In the genomic region with DNA sequence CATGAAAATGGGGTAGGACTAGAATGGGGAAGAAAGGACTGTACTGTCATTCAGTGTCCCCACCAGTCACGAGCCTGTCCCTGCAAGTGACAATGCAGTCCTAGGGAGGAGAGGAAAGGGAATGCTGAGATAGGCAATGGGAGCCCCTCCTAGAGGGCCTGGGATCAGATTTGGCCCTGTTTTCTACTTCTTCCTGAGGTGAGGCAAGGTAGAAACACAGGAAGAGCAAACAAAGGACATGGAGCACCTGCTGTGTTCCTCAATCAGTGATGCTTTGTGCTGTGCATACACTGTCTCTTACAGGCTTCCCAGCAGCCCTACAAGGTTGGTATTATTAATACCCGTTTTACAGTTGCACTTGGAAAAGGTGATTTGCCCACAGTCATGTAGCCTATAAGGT, we compare ENCODE assay signal across 26 cellular contexts.
A peak's percentile ranks its signal among the peaks of the same experiment; 100 is the strongest.
DNase-seq lines count a peak whose midpoint lies in the region.
"Had no signal": no experiment of that assay in that cellular context is flagged by ENCODE, and none has a peak within 500 bp of the region (broad histone marks: within the 10 kb centered on the region; RNA-seq: fewer than 3 reads in every experiment).

No MANE protein-coding gene starts in this region.

- H3K4me3 ChIP-seq in iPS-18a (ENCODE audit: low read length), result no peak overlapping the region

- no peak overlapping the region for H3K9ac ChIP-seq in iPS-18a (ENCODE audit: low read length)

- peak; percentile 40 for DNase-seq in COLO668 (lab: John Stamatoyannopoulos, UW; ENCODE audit: unreplicated experiment)
- DNase-seq in DMS153 treated with DMSO at 0.1 percent for 48 hours (lab: John Stamatoyannopoulos, UW; ENCODE audit: unreplicated experiment), result peak; percentile 89
- peak; percentile 60 for DNase-seq in NCI-H748 (lab: John Stamatoyannopoulos, UW; ENCODE audit: unreplicated experiment)
- no peak for DNase-seq in activated gamma-delta T cell treated with Interleukin-2 at 50 U/mL for 16 hours
- DNase-seq in NCI-H510A treated with DMSO at 0.1 percent for 48 hours (lab: John Stamatoyannopoulos, UW), result no peak
- DNase-seq in GF-D8 (lab: John Stamatoyannopoulos, UW), result no peak
- DNase-seq in COLO829 (ENCODE audit: low spot score), result no peak
- DNase-seq: activated CD4-positive, alpha-beta T cell treated with anti-CD3 and anti-CD28 coated beads for 1 hour; activated T-cell treated with anti-CD3 and anti-CD28 coated beads, Interleukin-2, amount 50 U/mL, for 48 hours; aorta; DMS 273 treated with DMSO at 0.1 percent for 48 hours; HCEC 1CT; hippocampal formation; KG1; kidney glomerular epithelial cell; mesendoderm; MV-4-11; naive B cell; NCI-H1930; NCI-H526; occipital lobe; OCI-M1; SHP77 treated with DMSO at 0.1 percent for 48 hours; stimulated activated CD4-positive, alpha-beta T cell treated with anti-CD3 and anti-CD28 coated beads, Interleukin-2, amount 100 ng/mL, for 48 hours; stimulated activated naive B cell treated with anti-CD40 and anti-IgM and Interleukin-4, amounts not matched to agents 10 μg/mL and 1 μg/mL and 100 μg/mL, for 72 hours had no signal

- H3K27ac ChIP-seq in iPS-18a (ENCODE audit: low read length), result peak overlapping the region; percentile 34

- H3K4me1 ChIP-seq in iPS-18a (ENCODE audit: control insufficient read depth, low read depth, low read length), result peaks cover 13% of the 10 kb centered on the region

- no peaks in the 10 kb centered on the region for H3K27me3 ChIP-seq in iPS-18a (ENCODE audit: control insufficient read depth, insufficient read depth, low read length)

- H3K36me3 ChIP-seq in iPS-18a (ENCODE audit: control insufficient read depth, low read depth, low read length), result peaks cover 28% of the 10 kb centered on the region

- H3K9me3 ChIP-seq in iPS-18a (ENCODE audit: control insufficient read depth, low read depth, low read length), result no peaks in the 10 kb centered on the region

Comparison
In these comparisons a context has a peak if more than half of its experiments do, and no peak if none do; other contexts are left out.
1. DNase-seq: peak in COLO668 (single experiment), DMS153 treated with DMSO at 0.1 percent for 48 hours (single experiment) and NCI-H748 (single experiment); none in activated gamma-delta T cell treated with Interleukin-2 at 50 U/mL for 16 hours (single experiment), NCI-H510A treated with DMSO at 0.1 percent for 48 hours (single experiment), GF-D8 (single experiment) and COLO829 (single experiment).